33 cellular contexts compared by ENCODE assay signal in genomic region chr4:52998413-52998812, GRCh38.
"Had no signal": no experiment of that assay in that cellular context is flagged by ENCODE, and none has a peak within 500 bp of the region (broad histone marks: within the 10 kb centered on the region; RNA-seq: fewer than 3 reads in every experiment).

No MANE protein-coding gene starts in this region.

- H3K27me3 Mint-ChIP-seq: activated CD4-positive, alpha-beta memory T cell treated with anti-CD3 and anti-CD28 coated beads, Interleukin-2, amount 10 ng/mL, durations not matched to agents 7 days and 5 days; activated CD4-positive, alpha-beta T cell treated with anti-CD3 and anti-CD28 coated beads for 36 hours; activated CD8-positive, alpha-beta memory T cell treated with anti-CD3 and anti-CD28 coated beads, Interleukin-2, amount 10 ng/mL, durations not matched to agents 7 days and 5 days; activated naive CD8-positive, alpha-beta T cell; IgD-negative memory B cell had no signal

- H3K4me1 ChIP-seq: Peyer's patch had no signal

- H3K27ac ChIP-seq: brain microvascular endothelial cell, SJSA1 had no signal

- DNase-seq: activated CD4-positive, alpha-beta memory T cell treated with anti-CD3 and anti-CD28 coated beads, Interleukin-2, amount 10 ng/mL, durations not matched to agents 7 days and 5 days; activated CD4-positive, alpha-beta T cell treated with anti-CD3 and anti-CD28 coated beads for 36 hours; activated CD4-positive, alpha-beta T cell treated with anti-CD3 and anti-CD28 coated beads, Interleukin-2, amount 50 U/mL, for 1 hour; activated CD8-positive, alpha-beta memory T cell treated with anti-CD3 and anti-CD28 coated beads for 24 hours; activated CD8-positive, alpha-beta memory T cell treated with anti-CD3 and anti-CD28 coated beads, Interleukin-2, amount 10 ng/mL, durations not matched to agents 7 days and 5 days; activated CD8-positive, alpha-beta memory T cell treated with anti-CD3 and anti-CD28 coated beads, Interleukin-2, amount 50 U/mL, for 48 hours; activated effector memory CD4-positive, alpha-beta T cell treated with anti-CD3 and anti-CD28 coated beads, Interleukin-2, amount 50 U/mL, for 16 hours; activated naive CD4-positive, alpha-beta T cell; activated T-cell treated with anti-CD3 and anti-CD28 coated beads, Interleukin-2, amount 50 U/mL, for 48 hours; brain microvascular endothelial cell; central memory CD4-positive, alpha-beta T cell; Karpas-422; KBM-7; MG63; MV-4-11; NCI-H1092; NCI-H1436 treated with DMSO at 0.1 percent for 48 hours; NCI-H1694 treated with DMSO at 0.1 percent for 48 hours; NCI-H2029; NCI-H345; NCI-H524 treated with DMSO at 0.1 percent for 48 hours; PC-3; Peyer's patch; RPMI8226; SHP77 treated with DMSO at 0.1 percent for 48 hours; SK-N-SH had no signal

- H3K4me3 ChIP-seq: MG63, Peyer's patch, SJSA1 had no signal

- H3K27ac Mint-ChIP-seq: activated CD4-positive, alpha-beta memory T cell treated with anti-CD3 and anti-CD28 coated beads, Interleukin-2, amount 10 ng/mL, durations not matched to agents 7 days and 5 days; activated CD4-positive, alpha-beta T cell treated with anti-CD3 and anti-CD28 coated beads for 36 hours; activated CD8-positive, alpha-beta memory T cell treated with anti-CD3 and anti-CD28 coated beads, Interleukin-2, amount 10 ng/mL, durations not matched to agents 7 days and 5 days; activated naive CD8-positive, alpha-beta T cell; IgD-negative memory B cell; T-helper 1 cell treated with Interleukin-12 subunit alpha and Interleukin-12 subunit beta and Interleukin-4 antibody, amounts not matched to agents 30 μg/mL and 1 μg/mL, for 36 hours; T-helper 2 cell treated with Interferon-gamma antibody and Interleukin-4, amounts not matched to agents 5 μg/mL and 100 μg/mL, for 36 hours; WTC11 had no signal

- H3K9me3 ChIP-seq: MG63, Peyer's patch, SJSA1, SK-N-SH had no signal

- H3K36me3 ChIP-seq: brain microvascular endothelial cell, Peyer's patch, SJSA1 had no signal

- H3K4me1 Mint-ChIP-seq: activated CD4-positive, alpha-beta memory T cell treated with anti-CD3 and anti-CD28 coated beads, Interleukin-2, amount 10 ng/mL, durations not matched to agents 7 days and 5 days; activated CD4-positive, alpha-beta T cell treated with anti-CD3 and anti-CD28 coated beads for 36 hours; activated CD8-positive, alpha-beta memory T cell treated with anti-CD3 and anti-CD28 coated beads, Interleukin-2, amount 10 ng/mL, durations not matched to agents 7 days and 5 days; IgD-negative memory B cell; WTC11 had no signal

- H3K9me3 Mint-ChIP-seq: activated CD4-positive, alpha-beta memory T cell treated with anti-CD3 and anti-CD28 coated beads, Interleukin-2, amount 10 ng/mL, durations not matched to agents 7 days and 5 days; IgD-negative memory B cell; T-helper 1 cell treated with Interleukin-12 subunit alpha and Interleukin-12 subunit beta and Interleukin-4 antibody, amounts not matched to agents 30 μg/mL and 1 μg/mL, for 36 hours; T-helper 2 cell treated with Interferon-gamma antibody and Interleukin-4, amounts not matched to agents 5 μg/mL and 100 μg/mL, for 36 hours had no signal

- H3K27me3 ChIP-seq: brain microvascular endothelial cell, MG63, Peyer's patch, SJSA1 had no signal

- ATAC-seq: activated CD4-positive, alpha-beta T cell treated with anti-CD3 and anti-CD28 coated beads for 36 hours; activated CD4-positive, CD25-positive, alpha-beta regulatory T cell treated with anti-CD3 and anti-CD28 coated beads, Interleukin-2, amount 50 U/mL, for 24 hours; activated CD8-positive, alpha-beta memory T cell treated with anti-CD3 and anti-CD28 coated beads, Interleukin-2, amount 10 ng/mL, durations not matched to agents 7 days and 5 days; PC-3; WTC11 had no signal

- H3K36me3 Mint-ChIP-seq: activated CD8-positive, alpha-beta memory T cell treated with anti-CD3 and anti-CD28 coated beads, Interleukin-2, amount 10 ng/mL, durations not matched to agents 7 days and 5 days had no signal

- H3K4me3 Mint-ChIP-seq: activated CD4-positive, alpha-beta memory T cell treated with anti-CD3 and anti-CD28 coated beads, Interleukin-2, amount 10 ng/mL, durations not matched to agents 7 days and 5 days; activated CD4-positive, alpha-beta T cell treated with anti-CD3 and anti-CD28 coated beads for 36 hours; activated CD8-positive, alpha-beta memory T cell treated with anti-CD3 and anti-CD28 coated beads, Interleukin-2, amount 10 ng/mL, durations not matched to agents 7 days and 5 days; activated naive CD8-positive, alpha-beta T cell; IgD-negative memory B cell; T-helper 1 cell treated with Interleukin-12 subunit alpha and Interleukin-12 subunit beta and Interleukin-4 antibody, amounts not matched to agents 30 μg/mL and 1 μg/mL, for 36 hours; T-helper 2 cell treated with Interferon-gamma antibody and Interleukin-4, amounts not matched to agents 5 μg/mL and 100 μg/mL, for 36 hours; WTC11 had no signal
